In the genomic region with DNA sequence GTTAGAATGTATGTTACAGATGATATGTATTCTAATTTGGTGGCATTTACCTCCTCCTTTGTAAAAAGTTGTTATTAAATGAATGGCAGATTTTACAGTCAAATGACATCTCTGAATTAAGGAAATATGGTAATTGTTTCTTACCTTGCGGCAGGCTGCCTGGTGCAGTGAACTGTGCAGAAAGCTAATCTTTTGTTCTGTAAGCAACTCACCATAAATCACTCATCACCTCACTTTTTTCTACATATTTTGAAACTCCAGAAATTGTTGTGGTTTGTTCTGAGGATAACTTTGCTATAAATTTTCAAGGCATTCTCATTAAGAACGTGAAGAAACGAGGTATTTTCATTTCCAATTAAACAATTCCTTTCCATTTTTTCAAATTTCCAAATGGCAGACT, we compare ENCODE assay signal across 19 cellular contexts. TPM values are rescaled to one million over a fixed set of nuclear protein-coding genes. Genes with fewer than 3 reads are reported as not detected.
A peak's percentile ranks its signal among the peaks of the same experiment; 100 is the strongest.
DNase-seq lines count a peak whose midpoint lies in the region; ATAC-seq, FAIRE-seq and TF ChIP-seq lines count a peak whose summit lies in the region.
"Had no signal": no experiment of that assay in that cellular context is flagged by ENCODE, and none has a peak within 500 bp of the region (broad histone marks: within the 10 kb centered on the region; RNA-seq: fewer than 3 reads in every experiment).

No MANE protein-coding gene starts in this region.

- H3K36me3 ChIP-seq in astrocyte (ENCODE audit: insufficient read depth, low read length) (no peaks in the 10 kb centered on the region), thoracic aorta (peaks cover 30% of the 10 kb centered on the region)
- H3K36me3 ChIP-seq: BLaER1 had no signal

- H3K4me3 ChIP-seq in astrocyte (ENCODE audit: insufficient read depth, low read depth, low read length) (no peak overlapping the region), thoracic aorta (no peak overlapping the region)
- H3K4me3 ChIP-seq: BLaER1, GM23338 had no signal

- H3K9me3 ChIP-seq in astrocyte (ENCODE audit: insufficient read depth, low read depth, low read length) (no peaks in the 10 kb centered on the region), thoracic aorta (no peaks in the 10 kb centered on the region)
- H3K9me3 ChIP-seq: BLaER1 had no signal

- H3K4me3 Mint-ChIP-seq in astrocyte (ENCODE audit: unreplicated experiment) = no peak overlapping the region
- H3K4me3 Mint-ChIP-seq: CD14-positive monocyte; CD4-positive, alpha-beta memory T cell; GM23338 had no signal

- no peaks in the 10 kb centered on the region for H3K4me1 Mint-ChIP-seq in astrocyte (ENCODE audit: low read depth, unreplicated experiment)
- H3K4me1 Mint-ChIP-seq: CD14-positive monocyte; CD4-positive, alpha-beta memory T cell; GM23338 had no signal

- peaks cover 1% of the 10 kb centered on the region for H3K27me3 Mint-ChIP-seq in astrocyte (ENCODE audit: low read depth, unreplicated experiment)
- H3K27me3 Mint-ChIP-seq: CD4-positive, alpha-beta memory T cell had no signal

- peaks cover 4% of the 10 kb centered on the region for H4K20me1 ChIP-seq in astrocyte (ENCODE audit: insufficient read depth, low read length)
- H4K20me1 ChIP-seq: BLaER1 had no signal

- H3K4me1 ChIP-seq in astrocyte (ENCODE audit: insufficient read depth, low read length) (no peaks in the 10 kb centered on the region), thoracic aorta (ENCODE audit: control insufficient read depth in 1 of 2, low read depth in 2 of 2) (peaks cover 6 to 56% of the 10 kb centered on the region in 2 donors)
- H3K4me1 ChIP-seq: BLaER1 had no signal

- H3K9me3 Mint-ChIP-seq in astrocyte (ENCODE audit: unreplicated experiment) = peaks cover 2% of the 10 kb centered on the region
- H3K9me3 Mint-ChIP-seq: GM23338 had no signal

- TF ChIP-seq CTCF in astrocyte (IDR thresholded peaks at IDR 0.05; ENCODE audit: insufficient read depth, low read depth, low read length) (no peak), thoracic aorta (IDR thresholded peaks at IDR 0.05) (no peak)

- no peak overlapping the region for H3K27ac ChIP-seq in astrocyte (ENCODE audit: low read depth, low read length)
- H3K27ac ChIP-seq in thoracic aorta = peak overlapping the region; percentile 3 to 5
- H3K27ac ChIP-seq: BLaER1 had no signal

- DNase-seq in NCI-H1105 treated with DMSO at 0.1 percent for 48 hours (lab: John Stamatoyannopoulos, UW) = peak; percentile 22
- no peak for DNase-seq in NCI-H1105 (lab: John Stamatoyannopoulos, UW)
- peak; percentile 59 to 74 for DNase-seq in NCI-H526 (lab: John Stamatoyannopoulos, UW)
- DNase-seq in astrocyte (ENCODE audit: low read depth) = no peak
- no peak for DNase-seq in thoracic aorta (ENCODE audit: low spot score)
- no peak for DNase-seq in NOMO-1 treated with dmso at 0.1 percent for 144 hours (lab: John Stamatoyannopoulos, UW; ENCODE audit: unreplicated experiment)
- DNase-seq: 8988T; CD4-positive, alpha-beta memory T cell; DMS153; HCEC 1CT had no signal

- H3K4me2 ChIP-seq in astrocyte (ENCODE audit: low read length) = no peak overlapping the region
- H3K4me2 ChIP-seq: BLaER1, GM23338 had no signal

- FAIRE-seq in astrocyte (lab: Jason Lieb, UNC) = peak; percentile 58
- FAIRE-seq: G401.6, GM12891, H54 had no signal

- H3K27ac Mint-ChIP-seq in astrocyte (ENCODE audit: unreplicated experiment) = no peak overlapping the region
- H3K27ac Mint-ChIP-seq: CD14-positive monocyte; CD4-positive, alpha-beta memory T cell; GM23338 had no signal

- H3K79me2 ChIP-seq in astrocyte (ENCODE audit: insufficient read depth, low read length) = no peaks in the 10 kb centered on the region

- ATAC-seq in thoracic aorta (ENCODE audit: insufficient number of reproducible peaks, low FRiP score, low read depth) (no peak), GM18907 (IDR thresholded peaks at IDR 0.05; ENCODE audit: unreplicated experiment) (no peak), GM19351 (IDR thresholded peaks at IDR 0.05; ENCODE audit: unreplicated experiment) (no peak)
- ATAC-seq: GM23338 had no signal

- H3K36me3 Mint-ChIP-seq in astrocyte (ENCODE audit: low read depth, unreplicated experiment) = peaks cover 26% of the 10 kb centered on the region
- H3K36me3 Mint-ChIP-seq: CD14-positive monocyte; CD4-positive, alpha-beta memory T cell had no signal

- no peak overlapping the region for H3K9ac ChIP-seq in astrocyte (ENCODE audit: low read length)
- H3K9ac ChIP-seq: BLaER1 had no signal

- no peak overlapping the region for H2AFZ ChIP-seq in astrocyte (ENCODE audit: low read depth, low read length)
- H2AFZ ChIP-seq: GM23338 had no signal

- H3K27me3 ChIP-seq in astrocyte (ENCODE audit: insufficient read depth, low read length) = no peaks in the 10 kb centered on the region
- no peaks in the 10 kb centered on the region for H3K27me3 ChIP-seq in thoracic aorta (replicated peaks; ENCODE audit: insufficient read depth)
- H3K27me3 ChIP-seq: BLaER1 had no signal

RNA-seq across cellular contexts. Expression of a gene that starts 52.7 kb away (rescaled TPM):
- total RNA-seq in astrocyte = 59.8 and 120 TPM in 2 replicates
- 100 to 1,000 TPM in 1 of 2 donors, 10 to 100 TPM in 1; 71.1 to 900 TPM for total RNA-seq in thoracic aorta
- total RNA-seq: CD4-positive, alpha-beta memory T cell; HT-29 had no signal

Comparison
In these comparisons a context has a peak if more than half of its experiments do, and no peak if none do; other contexts are left out.
1. DNase-seq: peak in NCI-H1105 treated with DMSO at 0.1 percent for 48 hours (single experiment) and NCI-H526 (2 of 2); none in NCI-H1105 (single experiment), astrocyte (single experiment), thoracic aorta (single experiment) and NOMO-1 treated with dmso at 0.1 percent for 144 hours (single experiment).